11 cellular contexts compared by ENCODE assay signal in the genomic region with DNA sequence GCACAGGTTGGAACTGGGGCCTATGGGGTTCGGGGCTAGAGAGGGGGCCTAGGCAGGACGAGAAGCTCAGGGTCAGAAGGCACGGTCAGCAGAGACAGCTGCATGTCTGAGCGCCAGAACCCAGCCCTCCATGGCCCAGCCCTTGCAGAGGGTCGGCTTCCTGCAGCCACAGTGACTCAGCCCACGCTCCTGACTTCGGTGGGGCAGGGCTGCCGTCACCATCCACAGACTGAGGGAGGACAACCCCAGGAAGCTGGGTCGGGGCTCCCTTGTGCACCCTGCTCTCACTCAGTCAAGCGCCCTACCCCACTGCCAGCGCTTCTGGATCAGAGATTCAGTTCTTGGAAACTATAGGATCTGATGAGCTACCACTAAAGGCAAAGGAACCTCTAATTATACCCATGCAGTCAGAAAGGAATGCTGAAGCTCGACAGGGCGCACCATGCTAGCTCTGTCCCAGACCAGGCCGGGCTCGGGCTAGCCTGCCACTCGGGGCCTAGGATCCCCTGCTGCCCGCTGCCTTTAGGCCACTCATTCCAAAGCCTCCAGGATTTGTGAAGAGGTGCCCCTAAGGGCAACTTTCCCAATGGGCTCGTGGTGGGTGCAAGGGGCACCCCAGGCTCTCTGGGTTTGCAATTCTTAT. TPM values are rescaled to one million over a fixed set of nuclear protein-coding genes. Genes with fewer than 3 reads are reported as not detected.
DNase-seq lines count a peak whose midpoint lies in the region; ATAC-seq and TF ChIP-seq lines count a peak whose summit lies in the region.
"Had no signal": no experiment of that assay in that cellular context is flagged by ENCODE, and none has a peak within 500 bp of the region (broad histone marks: within the 10 kb centered on the region; RNA-seq: fewer than 3 reads in every experiment).

No MANE protein-coding gene starts in this region.

- no peaks in the 10 kb centered on the region for H3K27me3 Mint-ChIP-seq in activated naive CD4-positive, alpha-beta T cell treated with anti-CD3 and anti-CD28 coated beads, Interleukin-2, amount 10 ng/mL, durations not matched to agents 7 days and 5 days
- H3K27me3 Mint-ChIP-seq in activated T-helper 1 cell treated with anti-CD3 and anti-CD28 coated beads, Interleukin-12 subunit alpha, Interleukin-12 subunit beta, Interleukin-2, Interleukin-4 antibody, amounts not matched to agents 30 ng/mL and 10 ng/mL and 1 ng/mL, durations not matched to agents 14 hours and 24 hours and 36 hours (ENCODE audit: insufficient read depth) = no peaks in the 10 kb centered on the region
- H3K27me3 Mint-ChIP-seq in endothelial cell (ENCODE audit: unreplicated experiment) = peaks cover 19% of the 10 kb centered on the region

- peak overlapping the region; percentile 81 for H3K4me2 ChIP-seq in skeletal muscle satellite cell (ENCODE audit: low read length)

- peaks cover 34% of the 10 kb centered on the region for H3K4me1 Mint-ChIP-seq in activated naive CD4-positive, alpha-beta T cell treated with anti-CD3 and anti-CD28 coated beads, Interleukin-2, amount 10 ng/mL, durations not matched to agents 7 days and 5 days
- H3K4me1 Mint-ChIP-seq in activated T-helper 1 cell treated with anti-CD3 and anti-CD28 coated beads, Interleukin-12 subunit alpha, Interleukin-12 subunit beta, Interleukin-2, Interleukin-4 antibody, amounts not matched to agents 30 ng/mL and 10 ng/mL and 1 ng/mL, durations not matched to agents 14 hours and 24 hours and 36 hours (ENCODE audit: low read depth) = peaks cover 29% of the 10 kb centered on the region
- H3K4me1 Mint-ChIP-seq in endothelial cell (ENCODE audit: unreplicated experiment) = peaks cover 21% of the 10 kb centered on the region

- DNase-seq in activated naive CD4-positive, alpha-beta T cell treated with anti-CD3 and anti-CD28 coated beads, Interleukin-2, amount 10 ng/mL, durations not matched to agents 7 days and 5 days = no peak
- DNase-seq in activated naive CD4-positive, alpha-beta T cell treated with anti-CD3 and anti-CD28 coated beads, Interleukin-2, amount 50 U/mL, for 16 hours = no peak
- no peak for DNase-seq in activated T-helper 1 cell treated with anti-CD3 and anti-CD28 coated beads, Interleukin-12 subunit alpha, Interleukin-12 subunit beta, Interleukin-2, Interleukin-4 antibody, amounts not matched to agents 30 ng/mL and 10 ng/mL and 1 ng/mL, durations not matched to agents 14 hours and 24 hours and 36 hours (ENCODE audit: low spot score)
- DNase-seq in endothelial cell (ENCODE audit: low spot score) = no peak
- no peak for DNase-seq in NCI-H524 treated with DMSO at 0.1 percent for 48 hours (lab: John Stamatoyannopoulos, UW)
- no peak for DNase-seq in occipital lobe (lab: John Stamatoyannopoulos, UW)
- DNase-seq: activated CD8-positive, alpha-beta memory T cell treated with anti-CD3 and anti-CD28 coated beads for 24 hours; esophagus squamous epithelium; small intestine had no signal

- peak overlapping the region; percentile 17 for H3K9ac ChIP-seq in skeletal muscle satellite cell (ENCODE audit: low read depth, low read length)

- no peak for ATAC-seq in HG03460 (IDR thresholded peaks at IDR 0.05; ENCODE audit: unreplicated experiment)

- H3K27me3 ChIP-seq in skeletal muscle satellite cell (ENCODE audit: control insufficient read depth, insufficient read depth, low read length) = no peaks in the 10 kb centered on the region
- H3K27me3 ChIP-seq: esophagus squamous epithelium had no signal

- no peak for TF ChIP-seq CTCF in endothelial cell (IDR thresholded peaks at IDR 0.05; ENCODE audit: unreplicated experiment)

- peak overlapping the region; percentile 35 for H3K4me3 ChIP-seq in skeletal muscle satellite cell (ENCODE audit: low read length)
- H3K4me3 ChIP-seq: esophagus squamous epithelium had no signal

- no peak overlapping the region for H3K4me3 Mint-ChIP-seq in activated naive CD4-positive, alpha-beta T cell treated with anti-CD3 and anti-CD28 coated beads, Interleukin-2, amount 10 ng/mL, durations not matched to agents 7 days and 5 days
- peak overlapping the region; percentile 39 for H3K4me3 Mint-ChIP-seq in activated T-helper 1 cell treated with anti-CD3 and anti-CD28 coated beads, Interleukin-12 subunit alpha, Interleukin-12 subunit beta, Interleukin-2, Interleukin-4 antibody, amounts not matched to agents 30 ng/mL and 10 ng/mL and 1 ng/mL, durations not matched to agents 14 hours and 24 hours and 36 hours
- no peak overlapping the region for H3K4me3 Mint-ChIP-seq in endothelial cell (ENCODE audit: unreplicated experiment)

- intact Hi-C loops in activated T-helper 1 cell treated with anti-CD3 and anti-CD28 coated beads, Interleukin-12 subunit alpha, Interleukin-12 subunit beta, Interleukin-2, Interleukin-4 antibody, amounts not matched to agents 30 ng/mL and 10 ng/mL and 1 ng/mL, durations not matched to agents 14 hours and 24 hours and 36 hours (cut with micrococcal nuclease) = loop anchor here (5.0 to 10.0 kb wide), 2 partner anchors 1481 to 1516 kb away; a partner anchor contains a TSS

- H3K9me3 ChIP-seq in skeletal muscle satellite cell (replicated peaks; ENCODE audit: low read length) = no peaks in the 10 kb centered on the region
- H3K9me3 ChIP-seq: esophagus squamous epithelium had no signal

- H3K9me3 Mint-ChIP-seq in activated naive CD4-positive, alpha-beta T cell treated with anti-CD3 and anti-CD28 coated beads, Interleukin-2, amount 10 ng/mL, durations not matched to agents 7 days and 5 days = no peaks in the 10 kb centered on the region
- H3K9me3 Mint-ChIP-seq in activated T-helper 1 cell treated with anti-CD3 and anti-CD28 coated beads, Interleukin-12 subunit alpha, Interleukin-12 subunit beta, Interleukin-2, Interleukin-4 antibody, amounts not matched to agents 30 ng/mL and 10 ng/mL and 1 ng/mL, durations not matched to agents 14 hours and 24 hours and 36 hours = no peaks in the 10 kb centered on the region
- H3K9me3 Mint-ChIP-seq in endothelial cell (ENCODE audit: unreplicated experiment) = no peaks in the 10 kb centered on the region

- peaks cover 34% of the 10 kb centered on the region for H3K36me3 Mint-ChIP-seq in activated naive CD4-positive, alpha-beta T cell treated with anti-CD3 and anti-CD28 coated beads, Interleukin-2, amount 10 ng/mL, durations not matched to agents 7 days and 5 days
- H3K36me3 Mint-ChIP-seq in activated T-helper 1 cell treated with anti-CD3 and anti-CD28 coated beads, Interleukin-12 subunit alpha, Interleukin-12 subunit beta, Interleukin-2, Interleukin-4 antibody, amounts not matched to agents 30 ng/mL and 10 ng/mL and 1 ng/mL, durations not matched to agents 14 hours and 24 hours and 36 hours (ENCODE audit: low read depth) = peaks cover 28% of the 10 kb centered on the region
- peaks cover 30% of the 10 kb centered on the region for H3K36me3 Mint-ChIP-seq in endothelial cell (ENCODE audit: low read depth, unreplicated experiment)

- peaks cover 38% of the 10 kb centered on the region for H3K36me3 ChIP-seq in skeletal muscle satellite cell (ENCODE audit: insufficient read depth, low read length)

- H3K4me1 ChIP-seq in skeletal muscle satellite cell (ENCODE audit: control insufficient read depth, insufficient read depth, low read length) = peaks cover 29% of the 10 kb centered on the region

- CTCF ChIA-PET in activated naive CD4-positive, alpha-beta T cell treated with anti-CD3 and anti-CD28 coated beads, Interleukin-2, amount 10 ng/mL, durations not matched to agents 7 days and 5 days (lab: Charles Lee) = interaction anchor here (0.9 to 2.9 kb wide), 5 partner anchors 9 to 70 kb away, joined by 3 to 11 read pairs (median 5); no protein-coding TSS in a partner anchor

- peak overlapping the region; percentile 28 for H3K27ac Mint-ChIP-seq in activated naive CD4-positive, alpha-beta T cell treated with anti-CD3 and anti-CD28 coated beads, Interleukin-2, amount 10 ng/mL, durations not matched to agents 7 days and 5 days
- H3K27ac Mint-ChIP-seq in activated T-helper 1 cell treated with anti-CD3 and anti-CD28 coated beads, Interleukin-12 subunit alpha, Interleukin-12 subunit beta, Interleukin-2, Interleukin-4 antibody, amounts not matched to agents 30 ng/mL and 10 ng/mL and 1 ng/mL, durations not matched to agents 14 hours and 24 hours and 36 hours = peak overlapping the region; percentile 96
- peak overlapping the region; percentile 57 for H3K27ac Mint-ChIP-seq in endothelial cell (ENCODE audit: unreplicated experiment)

RNA-seq across cellular contexts. Expression of a gene that starts 2.9 kb away (rescaled TPM):
- 101 and 102 TPM in 2 replicates for total RNA-seq in activated T-helper 1 cell treated with anti-CD3 and anti-CD28 coated beads, Interleukin-12 subunit alpha, Interleukin-12 subunit beta, Interleukin-2, Interleukin-4 antibody, amounts not matched to agents 30 ng/mL and 10 ng/mL and 1 ng/mL, durations not matched to agents 14 hours and 24 hours and 36 hours
- total RNA-seq in endothelial cell (ENCODE audit: unreplicated experiment) = 52.1 TPM
- 33.7 and 51.1 TPM in 2 replicates for total RNA-seq in skeletal muscle satellite cell (2012; rRNA removed)
- total RNA-seq in occipital lobe = 27.1 TPM

RNA-seq across cellular contexts. Expression of a gene that starts 8.6 kb away (rescaled TPM):
- total RNA-seq in activated T-helper 1 cell treated with anti-CD3 and anti-CD28 coated beads, Interleukin-12 subunit alpha, Interleukin-12 subunit beta, Interleukin-2, Interleukin-4 antibody, amounts not matched to agents 30 ng/mL and 10 ng/mL and 1 ng/mL, durations not matched to agents 14 hours and 24 hours and 36 hours = 16.1 and 17.2 TPM in 2 replicates
- total RNA-seq in endothelial cell (ENCODE audit: unreplicated experiment) (15.1 TPM), occipital lobe (3.6 TPM)
- total RNA-seq in skeletal muscle satellite cell (2012; rRNA removed) = 3.8 and 4.8 TPM in 2 replicates

RNA-seq across cellular contexts. Expression of a gene that starts 15.0 kb away (rescaled TPM):
- total RNA-seq in activated T-helper 1 cell treated with anti-CD3 and anti-CD28 coated beads, Interleukin-12 subunit alpha, Interleukin-12 subunit beta, Interleukin-2, Interleukin-4 antibody, amounts not matched to agents 30 ng/mL and 10 ng/mL and 1 ng/mL, durations not matched to agents 14 hours and 24 hours and 36 hours = 228 and 241 TPM in 2 replicates
- total RNA-seq in endothelial cell (ENCODE audit: unreplicated experiment) = 191 TPM
- 254 and 281 TPM in 2 replicates for total RNA-seq in skeletal muscle satellite cell (2012; rRNA removed)
- 175 TPM for total RNA-seq in occipital lobe

RNA-seq across cellular contexts. Expression of a gene that starts 52.5 kb away (rescaled TPM):
- 302 and 313 TPM in 2 replicates for total RNA-seq in activated T-helper 1 cell treated with anti-CD3 and anti-CD28 coated beads, Interleukin-12 subunit alpha, Interleukin-12 subunit beta, Interleukin-2, Interleukin-4 antibody, amounts not matched to agents 30 ng/mL and 10 ng/mL and 1 ng/mL, durations not matched to agents 14 hours and 24 hours and 36 hours
- total RNA-seq in endothelial cell (ENCODE audit: unreplicated experiment) (93.4 TPM), occipital lobe (1.1 TPM)
- total RNA-seq in skeletal muscle satellite cell (2012; rRNA removed) = not detected in 2 replicates

Comparison
In these comparisons a context has a peak if more than half of its experiments do, and no peak if none do; other contexts are left out.
1. H3K27ac Mint-ChIP-seq: peak in every context shown above with its lines; median percentile 96 in activated T-helper 1 cell treated with anti-CD3 and anti-CD28 coated beads, Interleukin-12 subunit alpha, Interleukin-12 subunit beta, Interleukin-2, Interleukin-4 antibody, amounts not matched to agents 30 ng/mL and 10 ng/mL and 1 ng/mL, durations not matched to agents 14 hours and 24 hours and 36 hours; 57 in endothelial cell; 28 in activated naive CD4-positive, alpha-beta T cell treated with anti-CD3 and anti-CD28 coated beads, Interleukin-2, amount 10 ng/mL, durations not matched to agents 7 days and 5 days.